ENCODE assay signal across 12 cellular contexts in the genomic region with DNA sequence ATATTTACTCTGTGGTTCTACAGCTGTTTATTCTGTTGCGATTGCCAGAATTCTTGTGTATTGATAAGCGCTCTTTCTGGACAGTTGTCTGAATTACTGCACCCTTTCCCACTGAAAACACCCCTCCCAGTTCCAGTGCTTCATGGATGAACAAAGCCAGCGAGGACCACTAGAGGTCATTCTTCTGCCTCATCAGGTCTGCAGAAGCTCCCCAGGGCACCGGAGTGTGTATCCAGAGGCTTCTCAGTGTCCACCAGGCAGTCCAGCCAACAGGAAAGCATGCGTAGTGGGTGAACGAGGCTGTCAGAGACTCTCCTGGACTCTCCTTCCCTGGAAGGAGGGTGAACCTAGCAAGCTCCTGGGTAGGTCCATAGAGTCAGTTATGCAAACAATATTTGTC. TPM values are rescaled to one million over a fixed set of nuclear protein-coding genes. Genes with fewer than 3 reads are reported as not detected.
DNase-seq lines count a peak whose midpoint lies in the region; FAIRE-seq and TF ChIP-seq lines count a peak whose summit lies in the region.
"Had no signal": no experiment of that assay in that cellular context is flagged by ENCODE, and none has a peak within 500 bp of the region (broad histone marks: within the 10 kb centered on the region; RNA-seq: fewer than 3 reads in every experiment).

No MANE protein-coding gene starts in this region.

- no peak overlapping the region for H2AFZ ChIP-seq in astrocyte (ENCODE audit: low read depth, low read length)

- H3K4me3 Mint-ChIP-seq in astrocyte (ENCODE audit: unreplicated experiment) (no peak overlapping the region), MCF 10A (ENCODE audit: unreplicated experiment) (no peak overlapping the region)

- H3K27ac Mint-ChIP-seq in astrocyte (ENCODE audit: unreplicated experiment) (no peak overlapping the region), MCF 10A (ENCODE audit: low read depth, unreplicated experiment) (no peak overlapping the region)

- H3K27me3 ChIP-seq in astrocyte (ENCODE audit: insufficient read depth, low read length) (no peaks in the 10 kb centered on the region), liver (ENCODE audit: control insufficient read depth in 4 of 4, insufficient read depth in 4 of 4, low read length in 3 of 4) (no peaks in the 10 kb centered on the region)
- H3K27me3 ChIP-seq: sigmoid colon had no signal

- H3K27me3 Mint-ChIP-seq in astrocyte (ENCODE audit: low read depth, unreplicated experiment), result peaks cover 8% of the 10 kb centered on the region
- H3K27me3 Mint-ChIP-seq in MCF 10A (ENCODE audit: insufficient read depth, unreplicated experiment), result no peaks in the 10 kb centered on the region

- H3K36me3 ChIP-seq in astrocyte (ENCODE audit: insufficient read depth, low read length) (no peaks in the 10 kb centered on the region), liver (ENCODE audit: control insufficient read depth in 4 of 4, insufficient read depth in 3 of 4, low read depth in 1 of 4, low read length in 3 of 4) (peaks cover 0 to 4% (median 1%) of the 10 kb centered on the region in 4 donors)

- no peak overlapping the region for H3K4me3 ChIP-seq in astrocyte (ENCODE audit: insufficient read depth, low read depth, low read length)
- H3K4me3 ChIP-seq in liver (ENCODE audit: low read depth in 1 of 3, low read length in 3 of 3), result no peak overlapping the region
- H3K4me3 ChIP-seq: sigmoid colon had no signal

- 56% methylated on average over 6 of the region's 6 CpGs for WGBS in liver

- no peak for FAIRE-seq in astrocyte (lab: Jason Lieb, UNC)
- FAIRE-seq: keratinocyte, RCC 7860 had no signal

- CTCF ChIA-PET in MCF 10A (lab: Yijun Ruan, JAX), result interaction anchor here (1.1 to 2.4 kb wide), 2 partner anchors 8 to 81 kb away, joined by 3 to 11 read pairs; no protein-coding TSS in a partner anchor

- H4K20me1 ChIP-seq in astrocyte (ENCODE audit: insufficient read depth, low read length), result no peaks in the 10 kb centered on the region

- H3K36me3 Mint-ChIP-seq in astrocyte (ENCODE audit: low read depth, unreplicated experiment), result peaks cover 27% of the 10 kb centered on the region
- peaks cover 22% of the 10 kb centered on the region for H3K36me3 Mint-ChIP-seq in MCF 10A (ENCODE audit: insufficient read depth, unreplicated experiment)

- H3K4me1 ChIP-seq in astrocyte (ENCODE audit: insufficient read depth, low read length) (peaks cover 3% of the 10 kb centered on the region), liver (ENCODE audit: control insufficient read depth in 4 of 4, insufficient read depth in 4 of 4, low read length in 3 of 4) (no peaks in the 10 kb centered on the region)
- H3K4me1 ChIP-seq: sigmoid colon had no signal

- peaks cover 2% of the 10 kb centered on the region for H3K9me3 Mint-ChIP-seq in astrocyte (ENCODE audit: unreplicated experiment)
- H3K9me3 Mint-ChIP-seq in MCF 10A (ENCODE audit: unreplicated experiment), result no peaks in the 10 kb centered on the region

- peak; percentile 68 for DNase-seq in HuH-7.5 (ENCODE audit: low spot score)
- no peak for DNase-seq in astrocyte (ENCODE audit: low read depth)
- no peak for DNase-seq in activated T-cell treated with anti-CD3 and anti-CD28 coated beads for 4 hours
- no peak for DNase-seq in NCI-H1694 (lab: John Stamatoyannopoulos, UW)
- DNase-seq in MCF 10A (ENCODE audit: unreplicated experiment), result no peak
- no peak for DNase-seq in NCI-H2196 (lab: John Stamatoyannopoulos, UW; ENCODE audit: unreplicated experiment)
- DNase-seq: GDM1, sigmoid colon had no signal

- H3K27ac ChIP-seq in C4-2B (no peak overlapping the region), astrocyte (ENCODE audit: low read depth, low read length) (no peak overlapping the region), liver (ENCODE audit: low read depth in 1 of 2, low read length in 2 of 2) (no peak overlapping the region)
- H3K27ac ChIP-seq: sigmoid colon had no signal

- no peaks in the 10 kb centered on the region for H3K9me3 ChIP-seq in astrocyte (ENCODE audit: insufficient read depth, low read depth, low read length)
- H3K9me3 ChIP-seq in liver (ENCODE audit: control insufficient read depth in 4 of 4, low read length in 3 of 4), result no peaks in the 10 kb centered on the region
- H3K9me3 ChIP-seq: sigmoid colon had no signal

- peak; percentile 70 for TF ChIP-seq CTCF in C4-2B (conservative IDR thresholded peaks at IDR 0.05)
- peak; percentile 17 for TF ChIP-seq CTCF in astrocyte (IDR thresholded peaks at IDR 0.05; ENCODE audit: insufficient read depth, low read depth, low read length)
- peak; percentile 18 for TF ChIP-seq CTCF in liver (IDR thresholded peaks at IDR 0.05; ENCODE audit: low read depth, low read length, missing input control)
- no peak for TF ChIP-seq CTCF in MCF 10A (IDR thresholded peaks at IDR 0.05; ENCODE audit: unreplicated experiment)

- intact Hi-C loops in MCF 10A (cut with micrococcal nuclease), result no loop called here

- no peaks in the 10 kb centered on the region for H3K79me2 ChIP-seq in astrocyte (ENCODE audit: insufficient read depth, low read length)

- BruUV-seq in MCF 10A (replicated peaks; lab: Mats Ljungman, UMichigan), result no TSS peak

- H3K4me2 ChIP-seq in astrocyte (ENCODE audit: low read length), result no peak overlapping the region

- peak; percentile 36 to 62 for TF ChIP-seq RAD21 in liver (IDR thresholded peaks at IDR 0.05)

- H3K4me1 Mint-ChIP-seq in astrocyte (ENCODE audit: low read depth, unreplicated experiment), result peaks cover 4% of the 10 kb centered on the region
- no peaks in the 10 kb centered on the region for H3K4me1 Mint-ChIP-seq in MCF 10A (ENCODE audit: insufficient read depth, unreplicated experiment)

- POLR2A ChIA-PET in MCF 10A (lab: Yijun Ruan, JAX), result interaction anchor here (1.5 kb wide), 1 partner anchor 48 kb away, joined by 5 read pairs; no protein-coding TSS in a partner anchor

- H3K9ac ChIP-seq in astrocyte (ENCODE audit: low read length) (no peak overlapping the region), liver (ENCODE audit: low read depth in 1 of 2, low read length in 2 of 2) (no peak overlapping the region)

TF ChIP-seq in liver, 16 proteins besides CTCF, POLR2A, EP300 and RAD21:
- TF ChIP-seq HNF4G (IDR thresholded peaks at IDR 0.05), result no peak
TF ChIP-seq in liver: peak in this region for 0.

RNA-seq across cellular contexts. Expression of gene INHBB, which starts 40.6 kb away (rescaled TPM):
- total RNA-seq in astrocyte (7.1 and 19.8 TPM in 2 replicates), liver (1 to 10 TPM in 1 of 2 donors, under 1 TPM in 1; 0.51 to 3.8 TPM), MCF 10A (2022) (0.10 and 0.16 TPM in 2 replicates)
- polyA plus RNA-seq in liver, result 1 to 10 TPM in 1 of 2 donors, under 1 TPM in 1; 0.36 to 7.4 TPM
- polyA plus RNA-seq: keratinocyte had no signal

RNA-seq across cellular contexts. Expression of gene RALB, which starts 52.6 kb away (rescaled TPM):
- 44.5 and 49.4 TPM in 2 replicates for total RNA-seq in astrocyte
- total RNA-seq in liver, result 10 to 100 TPM; 19.7 to 20.6 TPM
- 10 to 100 TPM; 11.1 to 26.4 TPM for polyA plus RNA-seq in liver
- total RNA-seq in MCF 10A (2022), result 37.4 and 46.5 TPM in 2 replicates
